Comparison of ENCODE assay signal across 24 cellular contexts in genomic region chr1:13778431-13778830, GRCh38.
"Had no signal": no experiment of that assay in that cellular context is flagged by ENCODE, and none has a peak within 500 bp of the region (broad histone marks: within the 10 kb centered on the region; RNA-seq: fewer than 3 reads in every experiment).

No MANE protein-coding gene starts in this region.

- H3K27ac Mint-ChIP-seq: mesothelial cell of epicardium had no signal

- ATAC-seq: body of pancreas, esophagus mucosa, left lung, natural killer cell had no signal

- H3K9me3 ChIP-seq: body of pancreas, left lung, ovary, prostate gland, spleen, testis, uterus had no signal

- H3K4me3 Mint-ChIP-seq: mesothelial cell of epicardium, natural killer cell had no signal

- H3K36me3 ChIP-seq: ovary, prostate gland, uterus had no signal

- H3K9me3 Mint-ChIP-seq: mesothelial cell of epicardium, natural killer cell had no signal

- H3K4me1 ChIP-seq: body of pancreas had no signal

- H3K4me3 ChIP-seq: body of pancreas, cardiac muscle cell, hepatocyte, left lung, lung, ovary, prostate gland, spleen, testis, uterus had no signal

- H3K27me3 ChIP-seq: body of pancreas, cardiac muscle cell, hepatocyte, left lung, ovary, spleen, testis, uterus had no signal

- H3K27ac ChIP-seq: body of pancreas, cardiac muscle cell, hepatocyte, left lung, ovary, prostate gland, spleen, testis, uterus, WERI-Rb-1 had no signal

- DNase-seq: activated CD4-positive, alpha-beta T cell treated with anti-CD3 and anti-CD28 coated beads for 1 hour; activated effector memory CD4-positive, alpha-beta T cell treated with anti-CD3 and anti-CD28 coated beads, Interleukin-2, amount 50 U/mL, for 16 hours; activated naive CD4-positive, alpha-beta T cell treated with anti-CD3 and anti-CD28 coated beads, Interleukin-2, amount 50 U/mL, for 16 hours; anterior cingulate cortex; body of pancreas; effector CD4-positive, alpha-beta T cell; foreskin melanocyte; glutamatergic neuron; kidney glomerular epithelial cell; left lung; natural killer cell; ovary; spleen; stimulated activated CD4-positive, alpha-beta T cell treated with anti-CD3 and anti-CD28 coated beads, Interleukin-4, amount 100 ng/mL, for 1 hour; testis; trophoblast cell; uterus; WERI-Rb-1 had no signal
